In genomic region chr12:79546461-79547043, GRCh38 we compare ENCODE assay signal across 1 cellular context.
TF ChIP-seq lines count a peak whose summit lies in the region.

No MANE protein-coding gene starts in this region.

TF ChIP-seq in HepG2, 621 proteins besides CTCF, POLR2A, EP300 and RAD21 (continued from another document):
- no peak for TF ChIP-seq CSRNP2 (CRISPR knock-in tag; conservative IDR thresholded peaks at IDR 0.05; ENCODE audit: low read depth)
- no peak for TF ChIP-seq PRDM15 (CRISPR knock-in tag; IDR thresholded peaks at IDR 0.05)
- no peak for TF ChIP-seq ZBTB7B (CRISPR knock-in tag; IDR thresholded peaks at IDR 0.05)
- TF ChIP-seq ZNF546 (CRISPR knock-in tag; conservative IDR thresholded peaks at IDR 0.05) = no peak
- TF ChIP-seq PRMT3 (CRISPR knock-in tag; IDR thresholded peaks at IDR 0.05; ENCODE audit: borderline replicate concordance, low read depth) = no peak
- no peak for TF ChIP-seq MYNN (CRISPR knock-in tag; IDR thresholded peaks at IDR 0.05; ENCODE audit: low read depth)
- TF ChIP-seq TRAFD1 (CRISPR knock-in tag; IDR thresholded peaks at IDR 0.05; ENCODE audit: borderline replicate concordance) = no peak
- TF ChIP-seq IRF9 (CRISPR knock-in tag; IDR thresholded peaks at IDR 0.05; ENCODE audit: borderline replicate concordance) = no peak
- no peak for TF ChIP-seq ZNF639 (CRISPR knock-in tag; conservative IDR thresholded peaks at IDR 0.05)
